23 cellular contexts compared by ENCODE assay signal in the genomic region with DNA sequence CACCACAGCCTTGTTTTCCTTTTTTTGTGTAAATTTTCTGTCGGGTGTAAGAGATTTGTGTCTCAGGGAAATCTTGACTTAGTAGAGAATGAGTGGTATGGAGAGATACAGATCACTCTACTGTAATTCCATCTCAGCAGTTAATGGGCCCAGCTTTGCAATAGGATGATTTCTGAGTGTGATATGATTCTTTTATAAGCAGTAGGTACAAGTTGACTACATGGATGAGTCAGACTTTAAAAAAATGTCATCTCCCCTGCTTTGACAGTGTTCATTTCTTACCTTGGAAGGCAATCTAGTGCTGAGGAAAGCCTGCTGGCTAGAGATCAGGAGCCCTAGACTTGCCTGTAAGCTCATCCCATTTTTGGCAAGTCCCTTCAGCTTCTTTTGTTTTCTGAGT.
DNase-seq lines count a peak whose midpoint lies in the region; ATAC-seq and TF ChIP-seq lines count a peak whose summit lies in the region.
"Had no signal": no experiment of that assay in that cellular context is flagged by ENCODE, and none has a peak within 500 bp of the region (broad histone marks: within the 10 kb centered on the region; RNA-seq: fewer than 3 reads in every experiment).

No MANE protein-coding gene starts in this region.

- H3K4me3 Mint-ChIP-seq in glutamatergic neuron (ENCODE audit: unreplicated experiment), result no peak overlapping the region
- H3K4me3 Mint-ChIP-seq: H9, HFFc6 had no signal

- 67 to 78% methylated on average over 1 of the region's 1 CpG for WGBS in sigmoid colon, 2 donors

- no peaks in the 10 kb centered on the region for H3K27me3 ChIP-seq in sigmoid colon

- no peaks in the 10 kb centered on the region for H3K9me3 Mint-ChIP-seq in glutamatergic neuron (ENCODE audit: unreplicated experiment)
- H3K9me3 Mint-ChIP-seq: H9 had no signal

- TF ChIP-seq POLR2A in sigmoid colon (IDR thresholded peaks at IDR 0.05), result no peak

- in situ Hi-C loops in GM13977 (cut with MboI; ENCODE audit: low pct_unique_long_range_greater_than_20kb, low sequenced_read_pairs, unreplicated experiment), result no loop called here

- no peaks in the 10 kb centered on the region for H3K27me3 Mint-ChIP-seq in glutamatergic neuron (ENCODE audit: unreplicated experiment)

- peak overlapping the region; percentile 11 for H3K27ac Mint-ChIP-seq in glutamatergic neuron (ENCODE audit: unreplicated experiment)
- H3K27ac Mint-ChIP-seq: H9, HFFc6 had no signal

- intact Hi-C loops in Right ventricle myocardium superior (cut with DNase I) (no loop called here), Right ventricle myocardium inferior (cut with DNase I) (no loop called here), sigmoid colon (cut with DNase I) (no loop called here)

- H3K4me3 ChIP-seq in sigmoid colon, result no peak overlapping the region
- H3K4me3 ChIP-seq: GM23248 had no signal

- TF ChIP-seq EP300 in sigmoid colon (IDR thresholded peaks at IDR 0.05), result no peak

- ATAC-seq in Right ventricle myocardium superior (ENCODE audit: poor library complexity) (peak; percentile 3), Right ventricle myocardium inferior (no peak), SK-N-SH treated with all-trans-retinoic acid at 6 μM for 48 hours (no peak), HG03342 (IDR thresholded peaks at IDR 0.05; ENCODE audit: unreplicated experiment) (no peak), HG03571 (IDR thresholded peaks at IDR 0.05; ENCODE audit: unreplicated experiment) (no peak)

- DNase-seq in Right ventricle myocardium superior (no peak), Right ventricle myocardium inferior (ENCODE audit: missing footprints) (no peak), glutamatergic neuron (no peak), sigmoid colon (no peak), GM13977 (ENCODE audit: low spot score) (no peak)
- DNase-seq: DMS79; GM23248; H9; HFFc6; KBM-7; MM.1S; NCI-H1048; NCI-H1417 treated with DMSO at 0.1 percent for 48 hours; NCI-H187 treated with DMSO at 0.1 percent for 48 hours; NCI-H226; NCI-H524; NCI-H774; NK-92 treated with Interleukin-12 subunit alpha and Interleukin-12 subunit beta, amount 100 ng/mL, for 24 hours had no signal

- H3K27ac ChIP-seq in sigmoid colon, result peak overlapping the region in 3 of 4 donors; percentile 42 to 74 (median 48)
- H3K27ac ChIP-seq: C4-2B, GM23248, RWPE1 had no signal

- H3K36me3 Mint-ChIP-seq in glutamatergic neuron (ENCODE audit: unreplicated experiment), result no peaks in the 10 kb centered on the region

- H3K4me1 ChIP-seq in sigmoid colon, result peaks cover 0 to 12% (median 4%) of the 10 kb centered on the region in 4 donors

- H3K36me3 ChIP-seq in sigmoid colon, result no peaks in the 10 kb centered on the region

- no peaks in the 10 kb centered on the region for H3K9me3 ChIP-seq in sigmoid colon

- TF ChIP-seq CTCF in glutamatergic neuron (IDR thresholded peaks at IDR 0.05; ENCODE audit: partially characterized antibody, unreplicated experiment) (no peak), sigmoid colon (IDR thresholded peaks at IDR 0.05) (no peak), GM13977 (IDR thresholded peaks at IDR 0.05; ENCODE audit: extremely low read depth, insufficient read depth, missing control alignments) (no peak)

- H3K4me1 Mint-ChIP-seq in glutamatergic neuron (ENCODE audit: low read depth, unreplicated experiment), result peaks cover 3% of the 10 kb centered on the region
- H3K4me1 Mint-ChIP-seq: H9 had no signal

TF ChIP-seq in SK-N-SH treated with all-trans-retinoic acid at 6 μM for 48 hours, 23 proteins besides CTCF, POLR2A, EP300 and RAD21:
- TF ChIP-seq ZNF565 (CRISPR knock-in tag; conservative IDR thresholded peaks at IDR 0.05; ENCODE audit: low read depth) (no peak), TCF4 (CRISPR knock-in tag; IDR thresholded peaks at IDR 0.05; ENCODE audit: borderline replicate concordance) (no peak), ISL1 (CRISPR knock-in tag; IDR thresholded peaks at IDR 0.05) (peak; percentile 68)
